ENCODE assay signal across 33 cellular contexts in the genomic region with DNA sequence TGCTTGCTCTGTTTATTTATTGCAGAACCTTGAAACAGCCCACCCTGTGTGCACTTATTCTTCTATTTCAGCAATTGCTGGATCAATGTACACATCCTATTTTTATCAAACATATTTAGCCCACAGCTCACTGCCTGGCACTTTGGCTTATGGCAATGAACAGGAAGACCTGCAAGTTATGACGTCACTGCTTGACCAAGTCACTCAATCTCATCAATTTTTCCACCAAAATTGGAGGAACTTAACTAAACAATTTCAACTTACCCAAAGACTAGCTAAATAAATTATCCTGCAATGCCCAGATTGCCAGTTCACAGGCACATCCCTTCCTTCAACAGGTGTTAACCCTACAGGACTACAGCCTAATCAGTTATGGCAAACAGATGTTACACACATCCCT.
"Had no signal": no experiment of that assay in that cellular context is flagged by ENCODE, and none has a peak within 500 bp of the region (broad histone marks: within the 10 kb centered on the region; RNA-seq: fewer than 3 reads in every experiment).

No MANE protein-coding gene starts in this region.

- H3K36me3 ChIP-seq: MG63 had no signal

- H3K4me3 ChIP-seq: MG63 had no signal

- H3K27me3 ChIP-seq: MG63 had no signal

- H3K27ac ChIP-seq: KMS-11 had no signal

- DNase-seq: Karpas-422, Kasumi-1, MG63, MM.1S, MV-4-11, NCI-H1048, NCI-H1092, NCI-H1092 treated with DMSO at 0.1 percent for 48 hours, NCI-H1105, NCI-H1105 treated with DMSO at 0.1 percent for 48 hours, NCI-H1417, NCI-H1417 treated with DMSO at 0.1 percent for 48 hours, NCI-H1436, NCI-H1436 treated with DMSO at 0.1 percent for 48 hours, NCI-H146, NCI-H1694, NCI-H1694 treated with DMSO at 0.1 percent for 48 hours, NCI-H187, NCI-H187 treated with DMSO at 0.1 percent for 48 hours, NCI-H1930, NCI-H2029, NCI-H2029 treated with DMSO at 0.1 percent for 48 hours, NCI-H2081, NCI-H2081 treated with DMSO at 0.1 percent for 48 hours, NCI-H2107, NCI-H2171, NCI-H2171 treated with DMSO at 0.1 percent for 48 hours, NCI-H2227 treated with DMSO at 0.1 percent for 48 hours, NCI-H345, NCI-H446, NCI-H446 treated with DMSO at 0.1 percent for 48 hours, NCI-H510A had no signal

- H3K9ac ChIP-seq: KMS-11 had no signal

- H3K4me2 ChIP-seq: KMS-11 had no signal

- H3K9me3 ChIP-seq: MG63 had no signal
